Comparison of ENCODE assay signal across 15 cellular contexts in the genomic region with DNA sequence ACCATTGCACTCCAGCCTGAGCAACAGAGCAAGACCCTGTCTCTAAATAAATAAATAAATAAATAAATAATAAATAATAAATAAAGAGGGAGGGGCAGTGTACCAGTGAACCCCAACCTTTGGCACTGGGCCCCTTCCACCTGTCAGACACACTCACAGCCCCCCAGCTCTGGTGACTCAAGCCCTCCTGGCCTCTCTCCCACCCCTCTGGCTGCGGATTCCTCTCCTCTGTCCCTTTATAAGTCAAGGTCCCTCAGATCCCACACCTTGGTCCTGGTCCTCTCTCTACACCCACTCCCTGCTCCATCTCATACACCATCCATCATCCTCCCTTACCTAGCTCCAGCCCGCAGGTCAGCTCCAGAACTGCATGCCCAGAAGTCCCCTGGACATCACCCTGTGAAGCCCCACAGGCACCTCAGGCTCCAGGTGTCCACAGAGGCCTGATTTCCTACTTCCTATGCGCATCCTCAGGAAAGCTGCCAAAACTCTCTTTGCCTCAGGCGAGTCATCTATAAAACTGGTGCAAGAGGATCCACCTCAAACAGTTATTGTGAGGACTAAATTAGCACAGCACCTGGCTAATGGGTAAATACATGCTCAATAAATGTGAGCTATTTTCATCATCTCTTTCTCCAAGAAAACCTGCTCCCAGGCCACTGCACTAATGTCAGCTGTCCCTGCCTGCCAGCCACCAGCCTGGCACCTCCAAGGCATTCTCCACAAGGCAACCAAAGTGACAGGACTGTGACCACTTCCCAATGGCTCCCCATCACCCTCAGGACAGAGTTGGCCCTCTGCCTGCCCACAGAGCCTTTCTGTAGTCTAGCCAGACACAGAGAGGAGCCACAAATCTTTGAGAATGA. TPM values are rescaled to one million over a fixed set of nuclear protein-coding genes. Genes with fewer than 3 reads are reported as not detected.
DNase-seq lines count a peak whose midpoint lies in the region; ATAC-seq and TF ChIP-seq lines count a peak whose summit lies in the region.
"Had no signal": no experiment of that assay in that cellular context is flagged by ENCODE, and none has a peak within 500 bp of the region (broad histone marks: within the 10 kb centered on the region; RNA-seq: fewer than 3 reads in every experiment).

No MANE protein-coding gene starts in this region.

- no peak overlapping the region for H2BK5ac ChIP-seq in IMR-90 (ENCODE audit: low read depth, low read length, poor library complexity, severe bottlenecking)

- no peaks in the 10 kb centered on the region for H3K36me3 Mint-ChIP-seq in activated naive CD4-positive, alpha-beta T cell treated with anti-CD3 and anti-CD28 coated beads, Interleukin-2, amount 50 U/mL, for 72 hours
- H3K36me3 Mint-ChIP-seq: natural killer cell had no signal

- intact Hi-C loops in IMR-90 (cut with micrococcal nuclease): no loop called here

- H3K27me3 ChIP-seq in IMR-90 (ENCODE audit: control insufficient read depth, insufficient read depth, low read length) (peaks cover 38% of the 10 kb centered on the region; the same call in 1 of the 2 replicates), SJCRH30 (no peaks in the 10 kb centered on the region)

- no peak overlapping the region for H3K9ac ChIP-seq in IMR-90 (ENCODE audit: low read depth, low read length)
- H3K9ac ChIP-seq: SK-N-SH had no signal

- no peak overlapping the region for H3K56ac ChIP-seq in IMR-90 (ENCODE audit: extremely low read depth, insufficient read depth, low read length)

- H3K27ac Mint-ChIP-seq in activated naive CD4-positive, alpha-beta T cell treated with anti-CD3 and anti-CD28 coated beads, Interleukin-2, amount 50 U/mL, for 72 hours: peak overlapping the region in 1 of 2 donors; percentile 12

- no peak for TF ChIP-seq POLR2A in IMR-90 (IDR thresholded peaks at IDR 0.05; ENCODE audit: low read depth, low read length)

- POLR2A ChIA-PET in IMR-90 (lab: Charles Lee; ENCODE audit: unreplicated experiment): no interaction called here

- no peak overlapping the region for H2AK5ac ChIP-seq in IMR-90 (ENCODE audit: low read depth, low read length)

- no peak for ATAC-seq in IMR-90 (ENCODE audit: low read depth)
- ATAC-seq in activated naive CD4-positive, alpha-beta T cell treated with anti-CD3 and anti-CD28 coated beads, Interleukin-2, amount 50 U/mL, for 72 hours: no peak

- no peaks in the 10 kb centered on the region for H3K79me1 ChIP-seq in IMR-90 (ENCODE audit: low read depth in 1 of 2, low read length in 2 of 2)

- H4K91ac ChIP-seq in IMR-90 (ENCODE audit: insufficient read depth, low read depth, low read length): no peak overlapping the region

- no peak overlapping the region for H4K8ac ChIP-seq in IMR-90 (ENCODE audit: low read depth in 2 of 2, low read length in 2 of 2)

- no peaks in the 10 kb centered on the region for H3K9me1 ChIP-seq in IMR-90 (ENCODE audit: insufficient read depth, low read length)

- H3K4me3 ChIP-seq in IMR-90 (ENCODE audit: insufficient read depth, low read depth, low read length): no peak overlapping the region
- no peak overlapping the region for H3K4me3 ChIP-seq in SJCRH30
- H3K4me3 ChIP-seq: skin epidermis, tibial nerve had no signal

- TF ChIP-seq CTCF in IMR-90 (conservative IDR thresholded peaks at IDR 0.05; ENCODE audit: low read depth, low read length): no peak

- no peaks in the 10 kb centered on the region for H3K9me3 Mint-ChIP-seq in activated naive CD4-positive, alpha-beta T cell treated with anti-CD3 and anti-CD28 coated beads, Interleukin-2, amount 50 U/mL, for 72 hours
- H3K9me3 Mint-ChIP-seq: natural killer cell had no signal

- H3K9me3 ChIP-seq in IMR-90 (ENCODE audit: control insufficient read depth, insufficient read depth, low read length) (no peaks in the 10 kb centered on the region), SJCRH30 (replicated peaks) (no peaks in the 10 kb centered on the region)
- H3K9me3 ChIP-seq: SK-N-SH, tibial nerve had no signal

- no peak overlapping the region for H2BK120ac ChIP-seq in IMR-90 (ENCODE audit: low read depth, low read length)

- H4K20me1 ChIP-seq in IMR-90 (ENCODE audit: insufficient read depth, low read length): no peaks in the 10 kb centered on the region

- H3K4me2 ChIP-seq in IMR-90 (ENCODE audit: low read depth, low read length): no peak overlapping the region
- H3K4me2 ChIP-seq: SK-N-SH had no signal

- H2BK20ac ChIP-seq in IMR-90 (ENCODE audit: low read depth, low read length): no peak overlapping the region

- no peak for TF ChIP-seq RAD21 in IMR-90 (IDR thresholded peaks at IDR 0.05; ENCODE audit: low read length)

- H3K14ac ChIP-seq in IMR-90 (replicated peaks; ENCODE audit: low read depth, low read length): no peak overlapping the region

- H3K18ac ChIP-seq in IMR-90 (ENCODE audit: low read depth, low read length): no peak overlapping the region

- H3K36me3 ChIP-seq in IMR-90 (ENCODE audit: control insufficient read depth, insufficient read depth, low read length): no peaks in the 10 kb centered on the region
- H3K36me3 ChIP-seq in SJCRH30: no peaks in the 10 kb centered on the region

- BruUV-seq in IMR-90 (replicated peaks; lab: Mats Ljungman, UMichigan): no TSS peak

- DNase-seq in NCI-H510A treated with DMSO at 0.1 percent for 48 hours (lab: John Stamatoyannopoulos, UW) (peak; percentile 9), NCI-H510A (lab: John Stamatoyannopoulos, UW) (no peak), IMR-90 (no peak), SJCRH30 (peak; percentile 29 to 56), myocyte (ENCODE audit: low read depth) (peak; percentile 98), superior temporal gyrus (ENCODE audit: extremely low spot score) (no peak), KG1 (lab: John Stamatoyannopoulos, UW) (no peak)
- no peak for DNase-seq in activated naive CD4-positive, alpha-beta T cell treated with anti-CD3 and anti-CD28 coated beads, Interleukin-2, amount 50 U/mL, for 72 hours (ENCODE audit: low spot score in 2 of 2)
- DNase-seq: foreskin melanocyte, natural killer cell, NCI-H526, SK-N-SH had no signal

- no peak overlapping the region for H3K4ac ChIP-seq in IMR-90 (ENCODE audit: low read depth, low read length)

- in situ Hi-C loops in IMR-90 (cut with MboI; ENCODE audit: low sequenced_read_pairs): no loop called here

- H3K27ac ChIP-seq in IMR-90 (ENCODE audit: insufficient read depth, low read length) (no peak overlapping the region), SJCRH30 (no peak overlapping the region)
- H3K27ac ChIP-seq: skin epidermis, tibial nerve had no signal

- peak overlapping the region; percentile 41 for H2AFZ ChIP-seq in IMR-90 (replicated peaks; ENCODE audit: low read length, poor library complexity)

- H2BK15ac ChIP-seq in IMR-90 (ENCODE audit: low read depth, low read length): no peak overlapping the region

- peak overlapping the region; percentile 1 for H2AK9ac ChIP-seq in IMR-90 (replicated peaks; ENCODE audit: low read depth, low read length, poor library complexity)

- H4K5ac ChIP-seq in IMR-90 (ENCODE audit: low read depth, low read length): no peak overlapping the region

- CTCF ChIA-PET in IMR-90 (lab: Yijun Ruan, JAX): no interaction called here

- H3K4me1 ChIP-seq in IMR-90 (ENCODE audit: control insufficient read depth, insufficient read depth, low read length) (no peaks in the 10 kb centered on the region), SJCRH30 (peaks cover 74% of the 10 kb centered on the region)

- no peak overlapping the region for H3K23ac ChIP-seq in IMR-90 (ENCODE audit: low read depth, low read length)

- 0% methylated on average over 1 of the region's 4 CpGs; no CpG with 5 or more reads in 1 of the 2 experiments for WGBS in IMR-90 (ENCODE audit: extremely low coverage in 2 of 2, insufficient read length in 1 of 2), 2 experiments

- dilution Hi-C loops in IMR-90 (cut with HindIII; ENCODE audit: low sequenced_read_pairs, unreplicated experiment): no loop called here

TF ChIP-seq in IMR-90, 13 proteins besides CTCF, POLR2A, EP300 and RAD21 (continues in another document):
- TF ChIP-seq RCOR1 (IDR thresholded peaks at IDR 0.05; ENCODE audit: insufficient replicate concordance, low read length): no peak
- TF ChIP-seq CHD1 (IDR thresholded peaks at IDR 0.05; ENCODE audit: low read depth, low read length): no peak
- TF ChIP-seq SMC3 (IDR thresholded peaks at IDR 0.05; ENCODE audit: low read depth, low read length): no peak
- TF ChIP-seq, protein P1, sequence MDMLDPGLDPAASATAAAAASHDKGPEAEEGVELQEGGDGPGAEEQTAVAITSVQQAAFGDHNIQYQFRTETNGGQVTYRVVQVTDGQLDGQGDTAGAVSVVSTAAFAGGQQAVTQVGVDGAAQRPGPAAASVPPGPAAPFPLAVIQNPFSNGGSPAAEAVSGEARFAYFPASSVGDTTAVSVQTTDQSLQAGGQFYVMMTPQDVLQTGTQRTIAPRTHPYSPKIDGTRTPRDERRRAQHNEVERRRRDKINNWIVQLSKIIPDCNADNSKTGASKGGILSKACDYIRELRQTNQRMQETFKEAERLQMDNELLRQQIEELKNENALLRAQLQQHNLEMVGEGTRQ (IDR thresholded peaks at IDR 0.05; ENCODE audit: low read depth, low read length): no peak
- TF ChIP-seq FOS (IDR thresholded peaks at IDR 0.05; ENCODE audit: low read depth, low read length): no peak
- no peak for TF ChIP-seq RFX5 (IDR thresholded peaks at IDR 0.05; ENCODE audit: low read depth, low read length)
- no peak for TF ChIP-seq MAZ (IDR thresholded peaks at IDR 0.05; ENCODE audit: borderline replicate concordance, low read depth, low read length)
- TF ChIP-seq MXI1 (IDR thresholded peaks at IDR 0.05; ENCODE audit: borderline replicate concordance, low read depth, low read length): no peak
- no peak for TF ChIP-seq MAFK (IDR thresholded peaks at IDR 0.05; ENCODE audit: low read depth, low read length)
- no peak for TF ChIP-seq ELK1 (IDR thresholded peaks at IDR 0.05; ENCODE audit: borderline replicate concordance, low read depth, low read length)
- no peak for TF ChIP-seq BHLHE40 (IDR thresholded peaks at IDR 0.05; ENCODE audit: low read depth, low read length)

RNA-seq across cellular contexts. Expression of gene BEAN1, which starts 46.8 kb away (rescaled TPM):
- not detected in 2 replicates for total RNA-seq in IMR-90 (2012; rRNA removed)
- not detected in 2 replicates for polyA plus RNA-seq in IMR-90 (2012; rRNA removed)
- polyA plus RNA-seq in IMR-90 (2012; cell fraction: cytosol; rRNA removed): not detected in 2 replicates
- polyA plus RNA-seq in IMR-90 (2012; cell fraction: nucleus; rRNA removed; ENCODE audit: low replicate concordance): 0.13 TPM in 1 of 2 replicates, not detected in the other
- 0.84 and 0.87 TPM in 2 replicates for total RNA-seq in SJCRH30 (2014; rRNA removed; shearing (Covaris generic))
- 15.3 and 19.1 TPM in 2 replicates for total RNA-seq in myocyte
- 8.9 TPM for polyA plus RNA-seq in myocyte (2012)
- total RNA-seq in activated naive CD4-positive, alpha-beta T cell treated with anti-CD3 and anti-CD28 coated beads, Interleukin-2, amount 50 U/mL, for 72 hours: not detected
- total RNA-seq: A673, natural killer cell had no signal

Comparison
In these comparisons a context has a peak if more than half of its experiments do, and no peak if none do; other contexts are left out.
1. DNase-seq: peak in NCI-H510A treated with DMSO at 0.1 percent for 48 hours (single experiment), SJCRH30 (2 of 2) and myocyte (single experiment); none in NCI-H510A (single experiment), IMR-90 (single experiment), superior temporal gyrus (single experiment), KG1 (single experiment) and activated naive CD4-positive, alpha-beta T cell treated with anti-CD3 and anti-CD28 coated beads, Interleukin-2, amount 50 U/mL, for 72 hours (0 of 2).